ENCODE assay signal across 20 cellular contexts in the genomic region with DNA sequence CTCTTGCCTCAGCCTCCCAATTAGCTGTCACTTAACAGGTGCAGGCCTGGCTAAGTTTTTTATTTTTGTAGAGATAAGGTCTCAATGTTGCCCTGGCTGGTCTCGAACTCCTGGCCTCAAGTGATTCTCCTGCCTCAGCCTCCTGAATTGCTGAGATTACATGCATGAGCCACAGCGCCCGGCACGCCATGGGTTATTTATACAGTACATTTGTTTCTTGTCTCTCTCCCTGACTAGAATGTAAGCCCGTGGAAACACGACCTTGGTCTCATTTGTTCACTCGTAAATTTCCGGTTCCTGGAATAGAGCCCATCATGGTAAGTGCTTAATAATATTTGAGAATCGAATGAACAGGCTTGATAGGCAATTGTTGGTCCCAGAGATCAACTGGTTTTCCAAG. TPM values are rescaled to one million over a fixed set of nuclear protein-coding genes. Genes with fewer than 3 reads are reported as not detected.
DNase-seq lines count a peak whose midpoint lies in the region; ATAC-seq, FAIRE-seq and TF ChIP-seq lines count a peak whose summit lies in the region.
"Had no signal": no experiment of that assay in that cellular context is flagged by ENCODE, and none has a peak within 500 bp of the region (broad histone marks: within the 10 kb centered on the region; RNA-seq: fewer than 3 reads in every experiment).

No MANE protein-coding gene starts in this region.

- WGBS in HepG2 (ENCODE audit: low lambda C conversion rate): 95% methylated on average over 9 of the region's 9 CpGs
- WGBS in right lobe of liver (ENCODE audit: insufficient coverage, low coverage, low lambda C conversion rate, missing lambda C conversion rate): 81% methylated on average over 8 of the region's 9 CpGs
- WGBS in adrenal gland, 4 donors: 41 to 57% (median 46%) methylated on average over 9 of the region's 9 CpGs

- FAIRE-seq in HepG2 (lab: Jason Lieb, UNC): no peak
- no peak for FAIRE-seq in HTR-8/SVneo (lab: Jason Lieb, UNC)
- FAIRE-seq: GM19239, TTC549 had no signal

- BruUV-seq in HepG2 (replicated peaks; lab: Mats Ljungman, UMichigan): no TSS peak

- H3K36me3 ChIP-seq in HepG2 (replicated peaks in 1 of 2; ENCODE audit: control insufficient read depth in 1 of 2, insufficient read depth in 2 of 2, low read length in 2 of 2): peaks cover 10 to 31% of the 10 kb centered on the region in 2 experiments; a peak in 4 of 5 replicates
- no peaks in the 10 kb centered on the region for H3K36me3 ChIP-seq in right lobe of liver
- H3K36me3 ChIP-seq in OCI-LY3 (replicated peaks; ENCODE audit: low read depth, low read length): peaks cover 34% of the 10 kb centered on the region
- H3K36me3 ChIP-seq in adrenal gland (replicated peaks in 1 of 2): peaks cover 0 to 20% of the 10 kb centered on the region in 2 donors
- H3K36me3 ChIP-seq: cardiac muscle cell had no signal

- POLR2A ChIA-PET in HepG2 (lab: Yijun Ruan, JAX): no interaction called here

- no peak overlapping the region; the same call in 1 of the 2 replicates for H3K9ac ChIP-seq in HepG2 (ENCODE audit: insufficient read depth, low read depth, low read length)
- H3K9ac ChIP-seq in OCI-LY3 (ENCODE audit: low read length): no peak overlapping the region

- DNase-seq in HepG2 (ENCODE audit: low spot score): no peak
- DNase-seq in right lobe of liver: no peak
- DNase-seq in adrenal gland: peak; percentile 44 to 85 (median 76)
- no peak for DNase-seq in HTR-8/SVneo (ENCODE audit: insufficient read length, low spot score)
- DNase-seq in NCI-H1092 treated with DMSO at 0.1 percent for 48 hours (lab: John Stamatoyannopoulos, UW): no peak
- DNase-seq: activated CD8-positive, alpha-beta memory T cell treated with anti-CD3 and anti-CD28 coated beads for 24 hours; effector CD8-positive, alpha-beta T cell; heart right ventricle; islet precursor cell; MV-4-11; NCI-H2081 treated with DMSO at 0.1 percent for 48 hours; NCI-H524 treated with DMSO at 0.1 percent for 48 hours; right cardiac atrium; substantia nigra had no signal

- intact Hi-C loops in HepG2 (cut with micrococcal nuclease; ENCODE audit: unreplicated experiment): no loop called here
- intact Hi-C loops in right lobe of liver (cut with DNase I): no loop called here
- intact Hi-C loops in adrenal gland (cut with DNase I): no loop called here

- in situ Hi-C loops in HepG2 (cut with HindIII; ENCODE audit: extremely low pct_ligation_motif_present, low pct_unique_long_range_greater_than_20kb): no loop called here

- H3K27ac ChIP-seq in HepG2 (ENCODE audit: extremely low read length, insufficient read depth, low read length) (no peak overlapping the region), right lobe of liver (no peak overlapping the region), OCI-LY3 (ENCODE audit: low read length) (no peak overlapping the region), adrenal gland (peak overlapping the region in 2 of 5 donors; percentile 38)
- H3K27ac ChIP-seq: cardiac muscle cell, heart right ventricle had no signal

- TF ChIP-seq CTCF in HepG2 (CRISPR knock-in tag; IDR thresholded peaks at IDR 0.05) (no peak), right lobe of liver (IDR thresholded peaks at IDR 0.05) (no peak), OCI-LY3 (IDR thresholded peaks at IDR 0.05; ENCODE audit: low read depth, low read length) (no peak), adrenal gland (IDR thresholded peaks at IDR 0.05) (no peak)

- H4K20me1 ChIP-seq in HepG2 (ENCODE audit: insufficient read depth, low read length): no peaks in the 10 kb centered on the region
- H4K20me1 ChIP-seq in OCI-LY3 (ENCODE audit: insufficient read depth, low read length): no peaks in the 10 kb centered on the region; the same call in 1 of the 2 replicates

- H3K4me3 ChIP-seq in HepG2 (replicated peaks in 1 of 3; ENCODE audit: insufficient read depth in 1 of 3, low read depth in 2 of 3, low read length in 3 of 3): no peak overlapping the region
- no peak overlapping the region for H3K4me3 ChIP-seq in right lobe of liver
- no peak overlapping the region for H3K4me3 ChIP-seq in OCI-LY3 (ENCODE audit: low read length)
- H3K4me3 ChIP-seq in adrenal gland: no peak overlapping the region
- H3K4me3 ChIP-seq: cardiac muscle cell, heart right ventricle had no signal

- peaks cover 37% of the 10 kb centered on the region for H3K4me1 ChIP-seq in HepG2 (ENCODE audit: insufficient read depth, low read length)
- H3K4me1 ChIP-seq in right lobe of liver: no peaks in the 10 kb centered on the region
- H3K4me1 ChIP-seq in OCI-LY3 (ENCODE audit: low read length): peaks cover 25% of the 10 kb centered on the region
- peaks cover 9 to 30% of the 10 kb centered on the region in 2 donors for H3K4me1 ChIP-seq in adrenal gland (replicated peaks in 1 of 2)

- CTCF ChIA-PET in HepG2 (lab: Yijun Ruan, JAX; ENCODE audit: low intra/inter-chr PET ratio, low total read pairs): no interaction called here

- ATAC-seq in HepG2 (no peak), right lobe of liver (no peak), GM21381 (IDR thresholded peaks at IDR 0.05; ENCODE audit: unreplicated experiment) (no peak), HG03457 (IDR thresholded peaks at IDR 0.05; ENCODE audit: unreplicated experiment) (no peak)
- ATAC-seq: heart right ventricle, right cardiac atrium had no signal

- H3K27me3 ChIP-seq in HepG2 (ENCODE audit: control insufficient read depth in 1 of 2, insufficient read depth in 2 of 2, low read length in 2 of 2): no peaks in the 10 kb centered on the region
- H3K27me3 ChIP-seq in right lobe of liver: no peaks in the 10 kb centered on the region
- H3K27me3 ChIP-seq in OCI-LY3 (ENCODE audit: low read depth, low read length): no peaks in the 10 kb centered on the region
- H3K27me3 ChIP-seq in adrenal gland: no peaks in the 10 kb centered on the region
- H3K27me3 ChIP-seq: cardiac muscle cell, heart right ventricle had no signal

- no peak overlapping the region for H2AFZ ChIP-seq in HepG2 (ENCODE audit: low read length)
- no peak overlapping the region for H2AFZ ChIP-seq in OCI-LY3 (ENCODE audit: low read depth, low read length)

- TF ChIP-seq POLR2A in HepG2 (IDR thresholded peaks at IDR 0.05; ENCODE audit: insufficient read depth in 1 of 2, low read depth in 2 of 2, low read length in 2 of 2): no peak
- no peak for TF ChIP-seq POLR2A in right lobe of liver (IDR thresholded peaks at IDR 0.05)
- no peak for TF ChIP-seq POLR2A in adrenal gland (IDR thresholded peaks at IDR 0.05)

- 0 out of 2 replicates have a peak overlapping the region, but pooled peaks have one; percentile 2 for H3K4me2 ChIP-seq in HepG2 (ENCODE audit: low read depth, low read length)
- H3K4me2 ChIP-seq in OCI-LY3 (ENCODE audit: low read length): peak overlapping the region; percentile 86

- TF ChIP-seq RAD21 in HepG2 (CRISPR knock-in tag; IDR thresholded peaks at IDR 0.05): no peak

- H3K79me2 ChIP-seq in HepG2 (ENCODE audit: insufficient read depth, low read length) (peaks cover 15% of the 10 kb centered on the region), OCI-LY3 (ENCODE audit: low read length) (peaks cover 48% of the 10 kb centered on the region)

- no peaks in the 10 kb centered on the region for H3K9me3 ChIP-seq in HepG2 (ENCODE audit: low read length)
- no peaks in the 10 kb centered on the region for H3K9me3 ChIP-seq in right lobe of liver
- no peaks in the 10 kb centered on the region for H3K9me3 ChIP-seq in OCI-LY3 (ENCODE audit: insufficient read depth, low read length)
- no peaks in the 10 kb centered on the region for H3K9me3 ChIP-seq in adrenal gland (replicated peaks in 1 of 3)
- H3K9me3 ChIP-seq: heart right ventricle had no signal

- TF ChIP-seq EP300 in HepG2 (IDR thresholded peaks at IDR 0.05; ENCODE audit: low read depth in 2 of 2, low read length in 2 of 2) (no peak), HepG2 (CRISPR knock-in tag; IDR thresholded peaks at IDR 0.05; ENCODE audit: borderline replicate concordance) (no peak)

RNA-seq across cellular contexts. Expression of a gene that starts 2.0 kb away (rescaled TPM):
- 41.4 and 42.2 TPM in 2 replicates for total RNA-seq in HepG2 (2016; rRNA removed; fragmentation: Illumina TruSeq; extraction: Trizol)
- total RNA-seq in HepG2 (2016; cell fraction: cytosol; rRNA removed; fragmentation: Illumina TruSeq; extraction: Trizol; ENCODE audit: low read depth): 27.2 and 31.3 TPM in 2 replicates
- 37.5 and 41.8 TPM in 2 replicates for total RNA-seq in HepG2 (2016; cell fraction: insoluble cytoplasmic fraction; rRNA removed; fragmentation: Illumina TruSeq; extraction: Trizol)
- total RNA-seq in HepG2 (2016; cell fraction: membrane; rRNA removed; fragmentation: Illumina TruSeq; extraction: Trizol): 45.2 and 53.1 TPM in 2 replicates
- total RNA-seq in HepG2 (2016; cell fraction: nucleus; rRNA removed; fragmentation: Illumina TruSeq; extraction: Trizol): 24.9 and 25.1 TPM in 2 replicates
- polyA plus RNA-seq in HepG2 (2011; rRNA removed): 24.4 and 27.7 TPM in 2 replicates
- 26.0 and 29.6 TPM in 2 replicates for polyA plus RNA-seq in HepG2 (2011; cell fraction: cytosol; rRNA removed)
- polyA plus RNA-seq in HepG2 (2011; cell fraction: nucleus; rRNA removed): 33.6 and 35.5 TPM in 2 replicates
- 16.6 and 24.7 TPM in 2 replicates for polyA plus RNA-seq in HepG2 (2012)
- 24.2 and 31.6 TPM in 2 replicates for polyA plus RNA-seq in HepG2 (2016; cell fraction: cytosol; fragmentation: Illumina TruSeq; extraction: Trizol; ENCODE audit: low read depth)
- polyA plus RNA-seq in HepG2 (2016; cell fraction: insoluble cytoplasmic fraction; fragmentation: Illumina TruSeq; extraction: Trizol; ENCODE audit: low read depth): 47.0 and 51.5 TPM in 2 replicates
- polyA plus RNA-seq in HepG2 (2016; cell fraction: membrane; fragmentation: Illumina TruSeq; extraction: Trizol; ENCODE audit: low read depth): 34.4 and 46.3 TPM in 2 replicates
- polyA plus RNA-seq in HepG2 (2016; cell fraction: nucleus; fragmentation: Illumina TruSeq; extraction: Trizol; ENCODE audit: insufficient read depth, low read depth): 42.3 and 47.3 TPM in 2 replicates
- 17.3 and 57.6 TPM in 2 replicates for polyA minus RNA-seq in HepG2 (2011; rRNA and poly(A)+ RNA removed; ENCODE audit: low replicate concordance)
- 9.2 and 11.1 TPM in 2 replicates for polyA minus RNA-seq in HepG2 (2011; cell fraction: cytosol; rRNA and poly(A)+ RNA removed)
- polyA minus RNA-seq in HepG2 (2011; cell fraction: nucleus; rRNA and poly(A)+ RNA removed): 14.4 and 14.5 TPM in 2 replicates
- 10 to 100 TPM in 2 of 6 experiments, 1 to 10 TPM in 4; 3.8 to 13.4 (median 7.3) TPM for total RNA-seq in right lobe of liver
- total RNA-seq in adrenal gland: 10 to 100 TPM; 15.8 to 63.9 (median 25.3) TPM
- polyA plus RNA-seq in adrenal gland: 10 to 100 TPM; 23.6 to 38.4 (median 32.7) TPM

RNA-seq across cellular contexts. Expression of a gene that starts 16.2 kb away (rescaled TPM):
- total RNA-seq in HepG2 (2016; rRNA removed; fragmentation: Illumina TruSeq; extraction: Trizol): 12.4 and 14.0 TPM in 2 replicates
- 14.9 and 19.4 TPM in 2 replicates for total RNA-seq in HepG2 (2016; cell fraction: cytosol; rRNA removed; fragmentation: Illumina TruSeq; extraction: Trizol; ENCODE audit: low read depth)
- total RNA-seq in HepG2 (2016; cell fraction: insoluble cytoplasmic fraction; rRNA removed; fragmentation: Illumina TruSeq; extraction: Trizol): 12.4 and 12.8 TPM in 2 replicates
- 20.2 and 27.4 TPM in 2 replicates for total RNA-seq in HepG2 (2016; cell fraction: membrane; rRNA removed; fragmentation: Illumina TruSeq; extraction: Trizol)
- 7.5 and 8.5 TPM in 2 replicates for total RNA-seq in HepG2 (2016; cell fraction: nucleus; rRNA removed; fragmentation: Illumina TruSeq; extraction: Trizol)
- 28.0 and 28.5 TPM in 2 replicates for polyA plus RNA-seq in HepG2 (2011; rRNA removed)
- 30.7 and 36.9 TPM in 2 replicates for polyA plus RNA-seq in HepG2 (2011; cell fraction: cytosol; rRNA removed)
- polyA plus RNA-seq in HepG2 (2011; cell fraction: nucleus; rRNA removed): 22.5 and 28.6 TPM in 2 replicates
- 16.1 and 23.1 TPM in 2 replicates for polyA plus RNA-seq in HepG2 (2012)
- 24.3 and 26.9 TPM in 2 replicates for polyA plus RNA-seq in HepG2 (2016; cell fraction: cytosol; fragmentation: Illumina TruSeq; extraction: Trizol; ENCODE audit: low read depth)
- polyA plus RNA-seq in HepG2 (2016; cell fraction: insoluble cytoplasmic fraction; fragmentation: Illumina TruSeq; extraction: Trizol; ENCODE audit: low read depth): 14.3 and 16.3 TPM in 2 replicates
- 22.6 and 27.4 TPM in 2 replicates for polyA plus RNA-seq in HepG2 (2016; cell fraction: membrane; fragmentation: Illumina TruSeq; extraction: Trizol; ENCODE audit: low read depth)
- polyA plus RNA-seq in HepG2 (2016; cell fraction: nucleus; fragmentation: Illumina TruSeq; extraction: Trizol; ENCODE audit: insufficient read depth, low read depth): 16.3 and 18.0 TPM in 2 replicates
- polyA minus RNA-seq in HepG2 (2011; rRNA and poly(A)+ RNA removed; ENCODE audit: low replicate concordance): 36.9 and 56.1 TPM in 2 replicates
- 8.3 and 10.2 TPM in 2 replicates for polyA minus RNA-seq in HepG2 (2011; cell fraction: cytosol; rRNA and poly(A)+ RNA removed)
- polyA minus RNA-seq in HepG2 (2011; cell fraction: nucleus; rRNA and poly(A)+ RNA removed): 6.3 and 6.7 TPM in 2 replicates
- total RNA-seq in right lobe of liver: 10 to 100 TPM in 2 of 6 experiments, 1 to 10 TPM in 4; 7.3 to 21.9 (median 8.2) TPM
- 10 to 100 TPM; 18.1 to 53.0 (median 29.4) TPM for total RNA-seq in adrenal gland
- polyA plus RNA-seq in adrenal gland: 10 to 100 TPM; 10.7 to 15.1 (median 14.8) TPM

RNA-seq across cellular contexts. Expression of a gene that starts 25.5 kb away (rescaled TPM):
- total RNA-seq in HepG2 (2016; rRNA removed; fragmentation: Illumina TruSeq; extraction: Trizol): 162 and 184 TPM in 2 replicates
- 134 and 137 TPM in 2 replicates for total RNA-seq in HepG2 (2016; cell fraction: cytosol; rRNA removed; fragmentation: Illumina TruSeq; extraction: Trizol; ENCODE audit: low read depth)
- total RNA-seq in HepG2 (2016; cell fraction: insoluble cytoplasmic fraction; rRNA removed; fragmentation: Illumina TruSeq; extraction: Trizol): 167 and 201 TPM in 2 replicates
- 80.5 and 88.4 TPM in 2 replicates for total RNA-seq in HepG2 (2016; cell fraction: membrane; rRNA removed; fragmentation: Illumina TruSeq; extraction: Trizol)
- 68.8 and 73.8 TPM in 2 replicates for total RNA-seq in HepG2 (2016; cell fraction: nucleus; rRNA removed; fragmentation: Illumina TruSeq; extraction: Trizol)
- 94.2 and 97.0 TPM in 2 replicates for polyA plus RNA-seq in HepG2 (2011; rRNA removed)
- 87.2 and 95.5 TPM in 2 replicates for polyA plus RNA-seq in HepG2 (2011; cell fraction: cytosol; rRNA removed)
- 63.3 and 73.0 TPM in 2 replicates for polyA plus RNA-seq in HepG2 (2011; cell fraction: nucleus; rRNA removed)
- 72.9 and 76.0 TPM in 2 replicates for polyA plus RNA-seq in HepG2 (2012)
- 45.6 and 49.3 TPM in 2 replicates for polyA plus RNA-seq in HepG2 (2016; cell fraction: cytosol; fragmentation: Illumina TruSeq; extraction: Trizol; ENCODE audit: low read depth)
- polyA plus RNA-seq in HepG2 (2016; cell fraction: insoluble cytoplasmic fraction; fragmentation: Illumina TruSeq; extraction: Trizol; ENCODE audit: low read depth): 166 and 186 TPM in 2 replicates
- polyA plus RNA-seq in HepG2 (2016; cell fraction: membrane; fragmentation: Illumina TruSeq; extraction: Trizol; ENCODE audit: low read depth): 55.3 and 55.7 TPM in 2 replicates
- 89.9 and 111 TPM in 2 replicates for polyA plus RNA-seq in HepG2 (2016; cell fraction: nucleus; fragmentation: Illumina TruSeq; extraction: Trizol; ENCODE audit: insufficient read depth, low read depth)
- polyA minus RNA-seq in HepG2 (2011; rRNA and poly(A)+ RNA removed; ENCODE audit: low replicate concordance): 59.7 and 76.4 TPM in 2 replicates
- 39.8 and 44.1 TPM in 2 replicates for polyA minus RNA-seq in HepG2 (2011; cell fraction: cytosol; rRNA and poly(A)+ RNA removed)
- polyA minus RNA-seq in HepG2 (2011; cell fraction: nucleus; rRNA and poly(A)+ RNA removed): 72.5 and 79.3 TPM in 2 replicates
- total RNA-seq in right lobe of liver: 10 to 100 TPM; 29.6 to 37.2 (median 33.7) TPM
- total RNA-seq in adrenal gland: 10 to 100 TPM; 47.7 to 91.4 (median 69.6) TPM
- polyA plus RNA-seq in adrenal gland: 100 to 1,000 TPM in 1 of 3 donors, 10 to 100 TPM in 2; 52.5 to 112 (median 87.7) TPM

RNA-seq across cellular contexts. Expression of a gene that starts 25.8 kb away (rescaled TPM):
- total RNA-seq in HepG2 (2016; rRNA removed; fragmentation: Illumina TruSeq; extraction: Trizol): 20.9 and 28.4 TPM in 2 replicates
- total RNA-seq in HepG2 (2016; cell fraction: cytosol; rRNA removed; fragmentation: Illumina TruSeq; extraction: Trizol; ENCODE audit: low read depth): 27.6 and 36.0 TPM in 2 replicates
- total RNA-seq in HepG2 (2016; cell fraction: insoluble cytoplasmic fraction; rRNA removed; fragmentation: Illumina TruSeq; extraction: Trizol): 19.3 and 27.1 TPM in 2 replicates
- 16.9 and 18.9 TPM in 2 replicates for total RNA-seq in HepG2 (2016; cell fraction: membrane; rRNA removed; fragmentation: Illumina TruSeq; extraction: Trizol)
- 36.9 and 38.2 TPM in 2 replicates for total RNA-seq in HepG2 (2016; cell fraction: nucleus; rRNA removed; fragmentation: Illumina TruSeq; extraction: Trizol)
- polyA plus RNA-seq in HepG2 (2011; rRNA removed): 43.7 and 50.1 TPM in 2 replicates
- polyA plus RNA-seq in HepG2 (2011; cell fraction: cytosol; rRNA removed): 13.5 and 14.0 TPM in 2 replicates
- 250 and 284 TPM in 2 replicates for polyA plus RNA-seq in HepG2 (2011; cell fraction: nucleus; rRNA removed)
- 35.6 and 46.6 TPM in 2 replicates for polyA plus RNA-seq in HepG2 (2012)
- polyA plus RNA-seq in HepG2 (2016; cell fraction: cytosol; fragmentation: Illumina TruSeq; extraction: Trizol; ENCODE audit: low read depth): 2.6 and 2.9 TPM in 2 replicates
- 14.5 and 18.7 TPM in 2 replicates for polyA plus RNA-seq in HepG2 (2016; cell fraction: insoluble cytoplasmic fraction; fragmentation: Illumina TruSeq; extraction: Trizol; ENCODE audit: low read depth)
- 7.5 and 8.4 TPM in 2 replicates for polyA plus RNA-seq in HepG2 (2016; cell fraction: membrane; fragmentation: Illumina TruSeq; extraction: Trizol; ENCODE audit: low read depth)
- 131 and 138 TPM in 2 replicates for polyA plus RNA-seq in HepG2 (2016; cell fraction: nucleus; fragmentation: Illumina TruSeq; extraction: Trizol; ENCODE audit: insufficient read depth, low read depth)
- polyA minus RNA-seq in HepG2 (2011; rRNA and poly(A)+ RNA removed; ENCODE audit: low replicate concordance): 45.8 and 47.5 TPM in 2 replicates
- 11.4 and 16.5 TPM in 2 replicates for polyA minus RNA-seq in HepG2 (2011; cell fraction: cytosol; rRNA and poly(A)+ RNA removed)
- polyA minus RNA-seq in HepG2 (2011; cell fraction: nucleus; rRNA and poly(A)+ RNA removed): 60.0 and 81.4 TPM in 2 replicates
- total RNA-seq in right lobe of liver: 10 to 100 TPM; 12.4 to 18.9 (median 15.8) TPM
- total RNA-seq in adrenal gland: 10 to 100 TPM in 7 of 8 donors, 1 to 10 TPM in 1; 8.0 to 36.9 (median 24.6) TPM
- polyA plus RNA-seq in adrenal gland: 10 to 100 TPM; 23.2 to 51.5 (median 24.1) TPM

Comparison
In these comparisons a context has a peak if more than half of its experiments do, and no peak if none do; other contexts are left out.
1. DNase-seq: peak in adrenal gland (7 of 7); none in HepG2 (single experiment), right lobe of liver (0 of 3), HTR-8/SVneo (single experiment) and NCI-H1092 treated with DMSO at 0.1 percent for 48 hours (single experiment).